15 cellular contexts compared by ENCODE assay signal in the genomic region with DNA sequence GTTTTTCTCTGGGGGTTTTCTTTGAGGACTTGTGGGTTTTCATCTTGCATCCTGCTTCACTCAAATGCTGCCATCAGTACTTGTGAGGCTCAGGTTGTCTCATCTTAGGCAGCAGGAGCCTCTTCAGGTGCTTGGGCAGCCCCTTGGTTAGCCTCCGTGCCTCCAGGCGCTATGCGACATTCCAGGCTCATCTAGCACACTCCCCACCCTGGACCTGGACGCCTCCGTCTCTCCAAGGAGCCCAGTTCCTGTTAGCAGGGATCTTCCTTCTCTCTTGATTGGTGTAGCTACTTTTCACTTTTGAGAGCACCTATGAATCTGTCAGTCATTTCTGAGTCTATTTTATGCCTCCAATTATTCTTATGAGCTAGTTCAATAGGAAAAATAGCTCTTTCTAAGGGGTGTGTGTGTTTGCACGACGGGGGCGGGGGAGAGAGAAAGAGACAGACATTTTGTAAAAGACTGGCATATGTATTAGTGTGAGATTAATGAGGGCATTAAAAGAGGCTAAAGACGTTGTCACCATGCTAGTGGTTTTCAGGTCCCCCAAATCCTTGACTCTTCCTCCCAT. TPM values are rescaled to one million over a fixed set of nuclear protein-coding genes. Genes with fewer than 3 reads are reported as not detected.
"Had no signal": no experiment of that assay in that cellular context is flagged by ENCODE, and none has a peak within 500 bp of the region (broad histone marks: within the 10 kb centered on the region; RNA-seq: fewer than 3 reads in every experiment).

No MANE protein-coding gene starts in this region.

- H3K9me3 ChIP-seq: neutrophil, stomach, thoracic aorta, transverse colon had no signal

- H3K36me3 ChIP-seq: neutrophil, thoracic aorta, transverse colon had no signal

- H3K4me1 ChIP-seq: transverse colon had no signal

- H3K4me3 ChIP-seq: coronary artery, skin epidermis, stomach, thoracic aorta, transverse colon had no signal

- ATAC-seq: naive thymus-derived CD4-positive, alpha-beta T cell; sciatic nerve had no signal

- DNase-seq: central memory CD4-positive, alpha-beta T cell; effector CD4-positive, alpha-beta T cell; foreskin melanocyte; immature natural killer cell; mammary epithelial cell; naive thymus-derived CD4-positive, alpha-beta T cell; stimulated activated CD4-positive, alpha-beta T cell treated with anti-CD3 and anti-CD28 coated beads, Interleukin-12 subunit alpha, Interleukin-12 subunit beta, amount 100 ng/mL, for 4 hours; stimulated activated naive CD4-positive, alpha-beta T cell; stomach; transverse colon had no signal

- H3K27me3 ChIP-seq: stomach, transverse colon had no signal

- H3K27ac ChIP-seq: neutrophil, skin epidermis, stomach, thoracic aorta, transverse colon had no signal

RNA-seq across cellular contexts. Expression of gene TUBA8, which starts 7.8 kb away (rescaled TPM):
- total RNA-seq: stomach had no signal
